8 cellular contexts compared by ENCODE assay signal in the genomic region with DNA sequence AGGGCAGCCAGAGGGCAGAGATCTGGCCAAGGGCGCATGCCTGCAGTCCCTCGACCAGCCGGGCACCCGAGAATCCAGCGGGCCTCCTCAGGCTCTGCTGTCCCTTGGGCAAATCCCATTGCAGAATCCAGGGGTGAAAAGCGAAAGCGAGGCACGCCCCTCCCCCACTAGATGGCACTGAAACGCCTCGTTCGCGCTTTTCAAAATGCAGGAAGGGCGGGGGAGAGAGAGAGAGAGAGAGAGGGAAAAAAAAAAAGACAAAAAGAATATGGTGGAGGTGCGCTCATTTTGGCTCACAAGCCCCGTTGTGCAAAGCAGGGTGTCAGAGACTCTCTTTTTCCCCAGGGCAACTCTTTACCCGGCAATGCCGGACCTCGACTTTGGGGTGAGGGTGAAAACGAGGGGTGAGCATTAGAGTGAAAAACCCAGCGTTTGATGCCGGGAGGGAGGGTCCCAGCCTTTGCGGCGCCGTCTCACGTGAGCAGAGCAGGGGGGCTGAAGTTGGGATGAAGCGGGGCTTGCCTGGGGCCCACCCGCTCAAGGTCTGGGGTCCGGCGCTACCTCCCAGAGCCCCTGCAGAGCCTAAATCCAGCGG. TPM values are rescaled to one million over a fixed set of nuclear protein-coding genes. Genes with fewer than 3 reads are reported as not detected.
A peak's percentile ranks its signal among the peaks of the same experiment; 100 is the strongest.
DNase-seq lines count a peak whose midpoint lies in the region; ATAC-seq and TF ChIP-seq lines count a peak whose summit lies in the region.

No MANE protein-coding gene starts in this region.

- H3K27ac Mint-ChIP-seq in activated naive CD8-positive, alpha-beta T cell = no peak overlapping the region

- ATAC-seq in HG02798 (IDR thresholded peaks at IDR 0.05; ENCODE audit: poor library complexity, unreplicated experiment) = no peak

- peaks cover 21% of the 10 kb centered on the region for H3K4me1 Mint-ChIP-seq in activated naive CD8-positive, alpha-beta T cell (ENCODE audit: low read depth)

- no peak overlapping the region for H3K27ac ChIP-seq in ACC112 (ENCODE audit: low read depth, low read length)
- no peak overlapping the region for H3K27ac ChIP-seq in cardiac muscle cell

- peaks cover 36% of the 10 kb centered on the region for H3K27me3 Mint-ChIP-seq in activated naive CD8-positive, alpha-beta T cell

- H3K4me3 ChIP-seq in ACC112 (ENCODE audit: low read depth, low read length) (peak overlapping the region; percentile 79), cardiac muscle cell (peak overlapping the region; percentile 43)

- H3K27me3 ChIP-seq in ACC112 (ENCODE audit: insufficient read depth, low read length) (peaks cover 71% of the 10 kb centered on the region), cardiac muscle cell (peaks cover 73% of the 10 kb centered on the region)

- H3K36me3 ChIP-seq in ACC112 (ENCODE audit: insufficient read depth, low read length) (no peaks in the 10 kb centered on the region), cardiac muscle cell (no peaks in the 10 kb centered on the region)

- peak overlapping the region; percentile 82 for H3K4me3 Mint-ChIP-seq in activated naive CD8-positive, alpha-beta T cell

- H3K4me1 ChIP-seq in ACC112 (ENCODE audit: control insufficient read depth, insufficient read depth, low read length, unreplicated experiment) (peaks cover 8% of the 10 kb centered on the region), cardiac muscle cell (ENCODE audit: low read depth) (peaks cover 19% of the 10 kb centered on the region)

- H3K79me2 ChIP-seq in ACC112 (ENCODE audit: control insufficient read depth, insufficient read depth, low read length, unreplicated experiment) = no peaks in the 10 kb centered on the region

- peak; percentile 6 for TF ChIP-seq CTCF in cardiac muscle cell (IDR thresholded peaks at IDR 0.05; ENCODE audit: low read depth, low read length)

- no peaks in the 10 kb centered on the region for H3K9me3 ChIP-seq in cardiac muscle cell (ENCODE audit: low read depth)

- H3K36me3 Mint-ChIP-seq in activated naive CD8-positive, alpha-beta T cell = no peaks in the 10 kb centered on the region

- DNase-seq in HCEC 1CT = peak; percentile 31
- peak; percentile 3 for DNase-seq in NCI-H82 treated with DMSO at 0.1 percent for 48 hours (lab: John Stamatoyannopoulos, UW; ENCODE audit: unreplicated experiment)
- DNase-seq in cardiac muscle cell (ENCODE audit: low read depth in 1 of 2, low spot score in 1 of 2) = peak; percentile 21 to 59
- DNase-seq in pons (ENCODE audit: low spot score) = peak; percentile 79
- no peak for DNase-seq in NCI-H1048 (lab: John Stamatoyannopoulos, UW)

- H2AFZ ChIP-seq in ACC112 (ENCODE audit: low read length, unreplicated experiment) = peak overlapping the region; percentile 89

- H3K9me3 Mint-ChIP-seq in activated naive CD8-positive, alpha-beta T cell (ENCODE audit: low read depth) = no peaks in the 10 kb centered on the region

RNA-seq across cellular contexts. Expression of a gene that starts 2.5 kb away (rescaled TPM):
- total RNA-seq in cardiac muscle cell = 0.07 and 0.39 TPM in 2 replicates
- polyA plus RNA-seq in cardiac muscle cell = 0.06 and 0.46 TPM in 2 replicates

RNA-seq across cellular contexts. Expression of a gene that starts 56.6 kb away (rescaled TPM):
- 31.3 and 35.4 TPM in 2 replicates for total RNA-seq in cardiac muscle cell
- polyA plus RNA-seq in cardiac muscle cell = 67.5 and 84.8 TPM in 2 replicates
